Comparison of ENCODE assay signal across 28 cellular contexts in genomic region chr4:82480786-82481317, GRCh38.
"Had no signal": no experiment of that assay in that cellular context is flagged by ENCODE, and none has a peak within 500 bp of the region (broad histone marks: within the 10 kb centered on the region; RNA-seq: fewer than 3 reads in every experiment).

No MANE protein-coding gene starts in this region.

- H2AFZ ChIP-seq: neural progenitor cell, parathyroid adenoma had no signal

- H3K4me3 ChIP-seq: neural progenitor cell, ovary, psoas muscle, right lobe of liver, sigmoid colon, suprapubic skin, testis, tibial artery, transverse colon, upper lobe of left lung, vagina had no signal

- H3K27me3 ChIP-seq: neural progenitor cell, ovary, right lobe of liver, sigmoid colon, suprapubic skin, testis, tibial artery, transverse colon, upper lobe of left lung, vagina had no signal

- H3K9me3 Mint-ChIP-seq: natural killer cell; nephron; neural progenitor cell; stimulated activated effector memory CD8-positive, alpha-beta T cell treated with anti-CD3 and anti-CD28 coated beads, Interleukin-12 subunit alpha, Interleukin-12 subunit beta, amount 100 ng/mL, for 72 hours; stimulated activated naive CD8-positive, alpha-beta T cell treated with anti-CD3 and anti-CD28 coated beads, Interleukin-15, amount 100 ng/mL, for 72 hours had no signal

- H3K79me2 ChIP-seq: parathyroid adenoma had no signal

- H3K4me2 ChIP-seq: neural progenitor cell had no signal

- H3K27me3 Mint-ChIP-seq: progenitor cell of endocrine pancreas; stimulated activated naive CD8-positive, alpha-beta T cell treated with anti-CD3 and anti-CD28 coated beads, Interleukin-15, amount 100 ng/mL, for 72 hours had no signal

- H3K36me3 ChIP-seq: neural progenitor cell, ovary, right lobe of liver, sigmoid colon, suprapubic skin, tibial artery, transverse colon, upper lobe of left lung, vagina had no signal

- H3K27ac Mint-ChIP-seq: natural killer cell; nephron; neural progenitor cell; progenitor cell of endocrine pancreas; stimulated activated effector memory CD8-positive, alpha-beta T cell treated with anti-CD3 and anti-CD28 coated beads, Interleukin-12 subunit alpha, Interleukin-12 subunit beta, amount 100 ng/mL, for 72 hours had no signal

- H3K4me3 Mint-ChIP-seq: natural killer cell; nephron; neural progenitor cell; stimulated activated effector memory CD8-positive, alpha-beta T cell treated with anti-CD3 and anti-CD28 coated beads, Interleukin-12 subunit alpha, Interleukin-12 subunit beta, amount 100 ng/mL, for 72 hours; stimulated activated naive CD8-positive, alpha-beta T cell treated with anti-CD3 and anti-CD28 coated beads, Interleukin-15, amount 100 ng/mL, for 72 hours had no signal

- H3K4me1 ChIP-seq: neural progenitor cell, parathyroid adenoma, psoas muscle, right lobe of liver, sigmoid colon, suprapubic skin, testis, tibial artery, transverse colon, upper lobe of left lung, vagina had no signal

- H3K4me1 Mint-ChIP-seq: natural killer cell; nephron; stimulated activated effector memory CD8-positive, alpha-beta T cell treated with anti-CD3 and anti-CD28 coated beads, Interleukin-12 subunit alpha, Interleukin-12 subunit beta, amount 100 ng/mL, for 72 hours; stimulated activated naive CD8-positive, alpha-beta T cell treated with anti-CD3 and anti-CD28 coated beads, Interleukin-15, amount 100 ng/mL, for 72 hours had no signal

- H3K9ac ChIP-seq: neural progenitor cell, parathyroid adenoma had no signal

- H3K36me3 Mint-ChIP-seq: natural killer cell, neural progenitor cell had no signal

- H3K9me3 ChIP-seq: ovary, psoas muscle, right lobe of liver, sigmoid colon, suprapubic skin, testis, tibial artery, transverse colon, upper lobe of left lung, vagina had no signal

- DNase-seq: natural killer cell; occipital lobe; ovary; posterior cingulate gyrus; psoas muscle; right cardiac atrium; right lobe of liver; sigmoid colon; small intestine; stimulated activated CD4-positive, alpha-beta T cell treated with anti-CD3 and anti-CD28 coated beads, Interleukin-15, amount 100 ng/mL, for 24 hours; stimulated activated CD4-positive, alpha-beta T cell treated with anti-CD3 and anti-CD28 coated beads, Interleukin-2, amount 100 ng/mL, for 24 hours; stimulated activated CD4-positive, alpha-beta T cell treated with anti-CD3 and anti-CD28 coated beads, Interleukin-2, amount 100 ng/mL, for 48 hours; stimulated activated CD4-positive, alpha-beta T cell treated with anti-CD3 and anti-CD28 coated beads, Interleukin-4, amount 100 ng/mL, for 24 hours; stimulated activated naive CD4-positive, alpha-beta T cell; stimulated activated naive CD8-positive, alpha-beta T cell treated with anti-CD3 and anti-CD28 coated beads, Interleukin-15, amount 100 ng/mL, for 72 hours; stimulated activated naive CD8-positive, alpha-beta T cell treated with anti-CD3 and anti-CD28 coated beads, Interleukin-15, Interleukin-2, amounts not matched to agents 100 U/mL and 50 U/mL, for 24 hours; substantia nigra; testis; tibial artery; transverse colon; upper lobe of left lung had no signal

- H3K27ac ChIP-seq: neural progenitor cell, ovary, parathyroid adenoma, psoas muscle, right lobe of liver, sigmoid colon, suprapubic skin, testis, tibial artery, transverse colon, upper lobe of left lung, vagina had no signal

- ATAC-seq: natural killer cell; right cardiac atrium; right lobe of liver; stimulated activated effector memory CD8-positive, alpha-beta T cell treated with anti-CD3 and anti-CD28 coated beads, Interleukin-12 subunit alpha, Interleukin-12 subunit beta, amount 100 ng/mL, for 72 hours; stimulated activated naive CD8-positive, alpha-beta T cell treated with anti-CD3 and anti-CD28 coated beads, Interleukin-15, amount 100 ng/mL, for 72 hours; stimulated activated naive CD8-positive, alpha-beta T cell treated with anti-CD3 and anti-CD28 coated beads, Interleukin-15, Interleukin-2, amounts not matched to agents 100 U/mL and 50 U/mL, for 24 hours had no signal
